Comparison of ENCODE assay signal across 2 cellular contexts in genomic region chr7:96452146-96452545, GRCh38.
TF ChIP-seq lines count a peak whose summit lies in the region.

No MANE protein-coding gene starts in this region.

TF ChIP-seq in HepG2, 621 proteins besides CTCF, POLR2A, EP300 and RAD21 (continued from another document):
- no peak for TF ChIP-seq ZBED4 (CRISPR knock-in tag; IDR thresholded peaks at IDR 0.05; ENCODE audit: borderline replicate concordance)
- no peak for TF ChIP-seq POLR2AphosphoS2 (IDR thresholded peaks at IDR 0.05; ENCODE audit: low read depth, low read length)
- TF ChIP-seq PRMT3 (CRISPR knock-in tag; IDR thresholded peaks at IDR 0.05; ENCODE audit: borderline replicate concordance, low read depth): no peak
- no peak for TF ChIP-seq RELA (CRISPR knock-in tag; IDR thresholded peaks at IDR 0.05)
- peak; percentile 57; the same call in 1 of the 2 replicates for TF ChIP-seq CEBPB (IDR thresholded peaks at IDR 0.05; ENCODE audit: borderline replicate concordance, low read depth, low read length)
- TF ChIP-seq ZNF883 (CRISPR knock-in tag; IDR thresholded peaks at IDR 0.05; ENCODE audit: not compliant biosample characterization): no peak
- no peak for TF ChIP-seq YY1 (IDR thresholded peaks at IDR 0.05; ENCODE audit: insufficient read depth, insufficient replicate concordance, low read depth, low read length)

TF ChIP-seq in neural cell, 6 proteins besides CTCF, POLR2A, EP300 and RAD21 (continued from another document):
- no peak for TF ChIP-seq REST (IDR thresholded peaks at IDR 0.05; ENCODE audit: borderline replicate concordance)
- peak; percentile 24 for TF ChIP-seq POLR2AphosphoS5 (IDR thresholded peaks at IDR 0.05)
TF ChIP-seq in neural cell: peak in this region for 1.
